ENCODE assay signal across 9 cellular contexts in the genomic region with DNA sequence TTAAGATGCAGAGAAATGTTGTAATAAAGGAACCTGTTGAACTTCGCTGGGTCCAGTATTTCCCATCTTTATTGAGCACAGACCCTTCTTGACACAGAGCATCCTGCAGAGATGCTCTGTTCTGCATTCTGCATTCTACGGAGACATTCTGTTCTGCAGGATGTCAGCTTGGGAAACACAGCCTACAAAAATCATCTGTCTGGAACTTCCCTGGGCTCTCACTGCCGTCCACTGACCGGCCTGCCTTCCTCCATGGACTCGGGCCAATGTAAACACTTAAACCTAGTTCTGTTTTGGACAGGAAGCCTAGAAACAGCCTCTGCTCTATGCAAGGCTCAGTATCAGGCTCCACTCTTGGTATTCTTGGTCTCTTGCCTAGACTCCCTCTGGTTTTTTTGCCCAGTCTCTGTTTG.
DNase-seq lines count a peak whose midpoint lies in the region; ATAC-seq and TF ChIP-seq lines count a peak whose summit lies in the region.
"Had no signal": no experiment of that assay in that cellular context is flagged by ENCODE, and none has a peak within 500 bp of the region (broad histone marks: within the 10 kb centered on the region; RNA-seq: fewer than 3 reads in every experiment).

No MANE protein-coding gene starts in this region.

- POLR2A ChIA-PET in CD8-positive, alpha-beta T cell (lab: Charles Lee): no interaction called here
- POLR2A ChIA-PET in activated CD4-positive, alpha-beta T cell treated with anti-CD3 and anti-CD28 coated beads, Interleukin-2, amount 10 ng/mL, durations not matched to agents 7 days and 5 days (lab: Charles Lee): no interaction called here

- no peak overlapping the region for H3K4me3 Mint-ChIP-seq in CD8-positive, alpha-beta T cell
- no peak overlapping the region for H3K4me3 Mint-ChIP-seq in activated CD4-positive, alpha-beta T cell treated with anti-CD3 and anti-CD28 coated beads, Interleukin-2, amount 10 ng/mL, durations not matched to agents 7 days and 5 days

- H3K4me1 Mint-ChIP-seq in CD8-positive, alpha-beta T cell (ENCODE audit: low read depth): peaks cover 14% of the 10 kb centered on the region
- peaks cover 13% of the 10 kb centered on the region for H3K4me1 Mint-ChIP-seq in activated CD4-positive, alpha-beta T cell treated with anti-CD3 and anti-CD28 coated beads, Interleukin-2, amount 10 ng/mL, durations not matched to agents 7 days and 5 days

- DNase-seq in NCI-H1092 (lab: John Stamatoyannopoulos, UW): peak; percentile 2
- peak; percentile 99 for DNase-seq in choroid plexus epithelial cell (ENCODE audit: low read depth)
- no peak for DNase-seq in lower lobe of right lung
- DNase-seq in upper lobe of left lung: peak in 1 of 2 donors; percentile 76
- no peak for DNase-seq in CD8-positive, alpha-beta T cell
- no peak for DNase-seq in activated CD4-positive, alpha-beta T cell treated with anti-CD3 and anti-CD28 coated beads, Interleukin-2, amount 10 ng/mL, durations not matched to agents 7 days and 5 days
- no peak for DNase-seq in OCI-M2 (lab: John Stamatoyannopoulos, UW; ENCODE audit: unreplicated experiment)
- DNase-seq: stimulated activated CD4-positive, alpha-beta T cell treated with anti-CD3 and anti-CD28 coated beads, Interleukin-4, amount 100 ng/mL, for 1 hour had no signal

- H3K27me3 Mint-ChIP-seq in CD8-positive, alpha-beta T cell (ENCODE audit: low read depth): no peaks in the 10 kb centered on the region
- peaks cover 3% of the 10 kb centered on the region for H3K27me3 Mint-ChIP-seq in activated CD4-positive, alpha-beta T cell treated with anti-CD3 and anti-CD28 coated beads, Interleukin-2, amount 10 ng/mL, durations not matched to agents 7 days and 5 days

- no peaks in the 10 kb centered on the region for H3K9me3 ChIP-seq in lower lobe of right lung
- H3K9me3 ChIP-seq in upper lobe of left lung: no peaks in the 10 kb centered on the region
- no peaks in the 10 kb centered on the region for H3K9me3 ChIP-seq in CD8-positive, alpha-beta T cell (ENCODE audit: low read length)

- no peak overlapping the region for H3K4me3 ChIP-seq in choroid plexus epithelial cell (ENCODE audit: low read depth, low read length)
- H3K4me3 ChIP-seq in lower lobe of right lung: no peak overlapping the region
- H3K4me3 ChIP-seq in upper lobe of left lung: no peak overlapping the region
- H3K4me3 ChIP-seq in CD8-positive, alpha-beta T cell (ENCODE audit: low read depth, low read length): no peak overlapping the region

- no peaks in the 10 kb centered on the region for H3K27me3 ChIP-seq in lower lobe of right lung (ENCODE audit: low read depth)
- no peaks in the 10 kb centered on the region for H3K27me3 ChIP-seq in upper lobe of left lung
- H3K27me3 ChIP-seq in CD8-positive, alpha-beta T cell (ENCODE audit: insufficient read depth, low read length): no peaks in the 10 kb centered on the region

- no peak overlapping the region for H3K27ac Mint-ChIP-seq in CD8-positive, alpha-beta T cell
- H3K27ac Mint-ChIP-seq in activated CD4-positive, alpha-beta T cell treated with anti-CD3 and anti-CD28 coated beads, Interleukin-2, amount 10 ng/mL, durations not matched to agents 7 days and 5 days: no peak overlapping the region

- H3K27ac ChIP-seq in lower lobe of right lung (peak overlapping the region; percentile 75), upper lobe of left lung (peak overlapping the region; percentile 67 to 83 (median 78))
- H3K27ac ChIP-seq in CD8-positive, alpha-beta T cell (ENCODE audit: low read depth, low read length): no peak overlapping the region

- CTCF ChIA-PET in CD8-positive, alpha-beta T cell (lab: Charles Lee): no interaction called here
- CTCF ChIA-PET in activated CD4-positive, alpha-beta T cell treated with anti-CD3 and anti-CD28 coated beads, Interleukin-2, amount 10 ng/mL, durations not matched to agents 7 days and 5 days (lab: Charles Lee): interaction anchor here (2.4 kb wide), 1 partner anchor 11 kb away, joined by 5 read pairs; no protein-coding TSS in a partner anchor

- intact Hi-C loops in lower lobe of right lung (cut with DNase I): no loop called here
- intact Hi-C loops in CD8-positive, alpha-beta T cell (cut with DNase I, micrococcal nuclease): no loop called here

- no peaks in the 10 kb centered on the region for H3K36me3 Mint-ChIP-seq in CD8-positive, alpha-beta T cell
- peaks cover 2% of the 10 kb centered on the region for H3K36me3 Mint-ChIP-seq in activated CD4-positive, alpha-beta T cell treated with anti-CD3 and anti-CD28 coated beads, Interleukin-2, amount 10 ng/mL, durations not matched to agents 7 days and 5 days (ENCODE audit: low read depth)

- H3K4me1 ChIP-seq in lower lobe of right lung: peaks cover 38% of the 10 kb centered on the region
- peaks cover 21 to 55% (median 32%) of the 10 kb centered on the region in 4 donors for H3K4me1 ChIP-seq in upper lobe of left lung
- peaks cover 11% of the 10 kb centered on the region for H3K4me1 ChIP-seq in CD8-positive, alpha-beta T cell (ENCODE audit: insufficient read depth, low read length)

- H3K9me3 Mint-ChIP-seq in CD8-positive, alpha-beta T cell: peaks cover 2% of the 10 kb centered on the region
- no peaks in the 10 kb centered on the region for H3K9me3 Mint-ChIP-seq in activated CD4-positive, alpha-beta T cell treated with anti-CD3 and anti-CD28 coated beads, Interleukin-2, amount 10 ng/mL, durations not matched to agents 7 days and 5 days

- TF ChIP-seq CTCF in choroid plexus epithelial cell (conservative IDR thresholded peaks at IDR 0.05; ENCODE audit: low read depth, low read length) (peak; percentile 28), lower lobe of right lung (IDR thresholded peaks at IDR 0.05) (no peak), upper lobe of left lung (IDR thresholded peaks at IDR 0.05) (no peak)
- no peak for TF ChIP-seq CTCF in CD8-positive, alpha-beta T cell (IDR thresholded peaks at IDR 0.05)

- ATAC-seq in lower lobe of right lung (peak; percentile 73 to 82), upper lobe of left lung (ENCODE audit: low FRiP score in 2 of 2) (peak; percentile 65 to 82), GM21381 (IDR thresholded peaks at IDR 0.05; ENCODE audit: unreplicated experiment) (no peak)
- ATAC-seq in CD8-positive, alpha-beta T cell: no peak

- TF ChIP-seq POLR2A in upper lobe of left lung (IDR thresholded peaks at IDR 0.05): no peak

- WGBS in upper lobe of left lung, 2 donors: 25 to 38% methylated on average over 5 of the region's 5 CpGs

- peak in 3 of 4 donors; percentile 28 to 90 (median 82) for TF ChIP-seq EP300 in upper lobe of left lung (IDR thresholded peaks at IDR 0.05)

- H3K36me3 ChIP-seq in lower lobe of right lung (no peaks in the 10 kb centered on the region), upper lobe of left lung (no peaks in the 10 kb centered on the region)
- no peaks in the 10 kb centered on the region for H3K36me3 ChIP-seq in CD8-positive, alpha-beta T cell (ENCODE audit: insufficient read depth, low read length)

Comparison
In these comparisons a context has a peak if more than half of its experiments do, and no peak if none do; other contexts are left out.
1. DNase-seq: peak in NCI-H1092 (single experiment) and choroid plexus epithelial cell (single experiment); none in lower lobe of right lung (single experiment), CD8-positive, alpha-beta T cell (0 of 7), activated CD4-positive, alpha-beta T cell treated with anti-CD3 and anti-CD28 coated beads, Interleukin-2, amount 10 ng/mL, durations not matched to agents 7 days and 5 days (single experiment) and OCI-M2 (single experiment).
2. ATAC-seq: peak in lower lobe of right lung (2 of 2) and upper lobe of left lung (2 of 2); none in CD8-positive, alpha-beta T cell (single experiment) and GM21381 (single experiment).